Comparison of ENCODE assay signal across 17 cellular contexts in genomic region chr12:94287245-94287628, GRCh38.
"Had no signal": no experiment of that assay in that cellular context is flagged by ENCODE, and none has a peak within 500 bp of the region (broad histone marks: within the 10 kb centered on the region; RNA-seq: fewer than 3 reads in every experiment).

No MANE protein-coding gene starts in this region.

- H3K4me3 Mint-ChIP-seq: activated CD4-positive, alpha-beta T cell treated with anti-CD3 and anti-CD28 coated beads, Interleukin-2, amount 10 ng/mL, durations not matched to agents 24 days and 14 days; activated naive CD4-positive, alpha-beta T cell treated with anti-CD3 and anti-CD28 coated beads, Interleukin-2, amount 10 ng/mL, durations not matched to agents 7 days and 5 days; effector memory CD8-positive, alpha-beta T cell; T-cell had no signal

- H3K9me3 Mint-ChIP-seq: activated CD4-positive, alpha-beta T cell treated with anti-CD3 and anti-CD28 coated beads, Interleukin-2, amount 10 ng/mL, durations not matched to agents 24 days and 14 days; activated naive CD4-positive, alpha-beta T cell treated with anti-CD3 and anti-CD28 coated beads, Interleukin-2, amount 10 ng/mL, durations not matched to agents 7 days and 5 days; activated T-helper 2 cell treated with anti-CD3 and anti-CD28 coated beads, Interferon-gamma antibody, Interleukin-2, Interleukin-4, amounts not matched to agents 10 μg/mL and 5 μg/mL and 100 μg/mL, durations not matched to agents 14 hours and 24 hours and 36 hours; effector memory CD8-positive, alpha-beta T cell; T-cell had no signal

- H3K4me3 ChIP-seq: gastroesophageal sphincter, psoas muscle, suprapubic skin had no signal

- H3K36me3 ChIP-seq: gastroesophageal sphincter, suprapubic skin had no signal

- H3K27ac Mint-ChIP-seq: activated CD4-positive, alpha-beta T cell treated with anti-CD3 and anti-CD28 coated beads, Interleukin-2, amount 10 ng/mL, durations not matched to agents 24 days and 14 days; activated naive CD4-positive, alpha-beta T cell treated with anti-CD3 and anti-CD28 coated beads, Interleukin-2, amount 10 ng/mL, durations not matched to agents 7 days and 5 days; activated T-helper 2 cell treated with anti-CD3 and anti-CD28 coated beads, Interferon-gamma antibody, Interleukin-2, Interleukin-4, amounts not matched to agents 10 μg/mL and 5 μg/mL and 100 μg/mL, durations not matched to agents 14 hours and 24 hours and 36 hours; effector memory CD8-positive, alpha-beta T cell had no signal

- H3K9me3 ChIP-seq: gastroesophageal sphincter, psoas muscle, suprapubic skin had no signal

- H3K27me3 Mint-ChIP-seq: activated CD4-positive, alpha-beta T cell treated with anti-CD3 and anti-CD28 coated beads, Interleukin-2, amount 10 ng/mL, durations not matched to agents 24 days and 14 days; activated naive CD4-positive, alpha-beta T cell treated with anti-CD3 and anti-CD28 coated beads, Interleukin-2, amount 10 ng/mL, durations not matched to agents 7 days and 5 days; effector memory CD8-positive, alpha-beta T cell; T-cell had no signal

- DNase-seq: activated CD4-positive, alpha-beta T cell treated with anti-CD3 and anti-CD28 coated beads, Interleukin-2, amount 10 ng/mL, durations not matched to agents 24 days and 14 days; activated naive CD4-positive, alpha-beta T cell treated with anti-CD3 and anti-CD28 coated beads, Interleukin-2, amount 10 ng/mL, durations not matched to agents 7 days and 5 days; caudate nucleus; cortex of kidney; effector memory CD8-positive, alpha-beta T cell; left ventricle myocardium superior; mesendoderm; psoas muscle; stimulated activated CD4-positive, alpha-beta T cell treated with anti-CD3 and anti-CD28 coated beads, Interleukin-12 subunit alpha, Interleukin-12 subunit beta, amount 100 ng/mL, for 4 hours; stimulated activated naive CD8-positive, alpha-beta T cell treated with anti-CD3 and anti-CD28 coated beads, Interleukin-15, Interleukin-2, amounts not matched to agents 100 U/mL and 50 U/mL, for 24 hours; T-cell had no signal

- FAIRE-seq: keratinocyte had no signal

- H3K27me3 ChIP-seq: gastroesophageal sphincter, suprapubic skin had no signal

- ATAC-seq: effector memory CD8-positive, alpha-beta T cell; gastroesophageal sphincter; left ventricle myocardium superior; psoas muscle; sciatic nerve; stimulated activated naive CD8-positive, alpha-beta T cell treated with anti-CD3 and anti-CD28 coated beads, Interleukin-15, Interleukin-2, amounts not matched to agents 100 U/mL and 50 U/mL, for 24 hours; T-cell had no signal

- H3K27ac ChIP-seq: gastroesophageal sphincter, psoas muscle, suprapubic skin, VCaP had no signal
